12 cellular contexts compared by ENCODE assay signal in the genomic region with DNA sequence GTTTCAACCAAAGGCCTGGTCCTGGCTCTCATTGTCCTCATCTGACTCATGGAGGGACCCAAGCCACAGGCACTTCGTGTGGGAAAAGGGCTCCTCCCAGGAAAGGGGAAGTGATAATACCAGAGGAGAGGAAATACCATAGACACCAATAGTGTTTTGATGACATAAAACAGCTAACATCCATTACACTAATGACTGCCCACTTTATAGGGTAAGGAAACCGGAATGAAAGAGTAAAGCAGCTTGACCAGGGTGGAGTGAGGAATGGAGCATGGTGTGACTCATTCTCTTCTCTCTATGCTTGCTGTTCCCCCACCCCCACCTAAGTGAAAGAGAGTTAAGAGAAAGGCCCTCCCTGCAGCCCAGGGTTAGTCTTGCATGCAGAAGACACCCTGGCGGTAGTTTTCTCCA.
DNase-seq lines count a peak whose midpoint lies in the region; ATAC-seq and TF ChIP-seq lines count a peak whose summit lies in the region.
"Had no signal": no experiment of that assay in that cellular context is flagged by ENCODE, and none has a peak within 500 bp of the region (broad histone marks: within the 10 kb centered on the region; RNA-seq: fewer than 3 reads in every experiment).

No MANE protein-coding gene starts in this region.

- no peak overlapping the region for H3K4me3 Mint-ChIP-seq in activated CD8-positive, alpha-beta T cell treated with anti-CD3 and anti-CD28 coated beads for 36 hours
- H3K4me3 Mint-ChIP-seq in activated CD8-positive, alpha-beta T cell treated with anti-CD3 and anti-CD28 coated beads, Interleukin-2, amount 10 ng/mL, durations not matched to agents 7 days and 5 days: no peak overlapping the region
- no peak overlapping the region for H3K4me3 Mint-ChIP-seq in endodermal cell

- H3F3A ChIP-seq in PC-3 (ENCODE audit: low read length, unreplicated experiment): no peaks in the 10 kb centered on the region
- H3F3A ChIP-seq in smooth muscle cell (ENCODE audit: low read depth): peaks cover 6% of the 10 kb centered on the region

- no peak overlapping the region for H3K4me3 ChIP-seq in PC-3 (ENCODE audit: low read length)
- no peak overlapping the region for H3K4me3 ChIP-seq in fibroblast of mammary gland (ENCODE audit: control insufficient read depth, low read depth, low read length)
- H3K4me3 ChIP-seq in smooth muscle cell: no peak overlapping the region
- no peak overlapping the region for H3K4me3 ChIP-seq in endodermal cell (ENCODE audit: low read length)

- TF ChIP-seq CTCF in activated CD8-positive, alpha-beta T cell treated with anti-CD3 and anti-CD28 coated beads for 36 hours (IDR thresholded peaks at IDR 0.05): no peak
- no peak for TF ChIP-seq CTCF in PC-3 (conservative IDR thresholded peaks at IDR 0.05; ENCODE audit: low read depth, low read length)
- no peak for TF ChIP-seq CTCF in fibroblast of mammary gland (conservative IDR thresholded peaks at IDR 0.05; ENCODE audit: control insufficient read depth, insufficient read depth, low read depth, low read length)
- no peak for TF ChIP-seq CTCF in smooth muscle cell (IDR thresholded peaks at IDR 0.05; ENCODE audit: borderline replicate concordance, insufficient read depth, poor library complexity, severe bottlenecking)
- no peak for TF ChIP-seq CTCF in endodermal cell (conservative IDR thresholded peaks at IDR 0.05)

- ATAC-seq in activated CD8-positive, alpha-beta T cell treated with anti-CD3 and anti-CD28 coated beads for 36 hours: peak; percentile 49
- no peak for ATAC-seq in activated CD8-positive, alpha-beta T cell treated with anti-CD3 and anti-CD28 coated beads, Interleukin-2, amount 10 ng/mL, durations not matched to agents 7 days and 5 days
- ATAC-seq in PC-3: no peak

- H3K27ac Mint-ChIP-seq in activated CD8-positive, alpha-beta T cell treated with anti-CD3 and anti-CD28 coated beads for 36 hours: no peak overlapping the region
- no peak overlapping the region for H3K27ac Mint-ChIP-seq in activated CD8-positive, alpha-beta T cell treated with anti-CD3 and anti-CD28 coated beads, Interleukin-2, amount 10 ng/mL, durations not matched to agents 7 days and 5 days
- no peak overlapping the region for H3K27ac Mint-ChIP-seq in endodermal cell

- peaks cover 2% of the 10 kb centered on the region for H3K9me3 Mint-ChIP-seq in activated CD8-positive, alpha-beta T cell treated with anti-CD3 and anti-CD28 coated beads for 36 hours
- H3K9me3 Mint-ChIP-seq in activated CD8-positive, alpha-beta T cell treated with anti-CD3 and anti-CD28 coated beads, Interleukin-2, amount 10 ng/mL, durations not matched to agents 7 days and 5 days (ENCODE audit: insufficient read depth): peaks cover 3% of the 10 kb centered on the region
- peaks cover 11% of the 10 kb centered on the region for H3K9me3 Mint-ChIP-seq in endodermal cell

- no peaks in the 10 kb centered on the region for H3K4me1 ChIP-seq in PC-3 (ENCODE audit: insufficient read depth, low read length)
- peaks cover 6% of the 10 kb centered on the region for H3K4me1 ChIP-seq in smooth muscle cell (ENCODE audit: low read depth)
- peaks cover 6% of the 10 kb centered on the region for H3K4me1 ChIP-seq in endodermal cell (ENCODE audit: control insufficient read depth, insufficient read depth, low read length)

- no peaks in the 10 kb centered on the region for H3K4me1 Mint-ChIP-seq in activated CD8-positive, alpha-beta T cell treated with anti-CD3 and anti-CD28 coated beads for 36 hours (ENCODE audit: low read depth)
- no peaks in the 10 kb centered on the region for H3K4me1 Mint-ChIP-seq in activated CD8-positive, alpha-beta T cell treated with anti-CD3 and anti-CD28 coated beads, Interleukin-2, amount 10 ng/mL, durations not matched to agents 7 days and 5 days (ENCODE audit: low read depth)
- peaks cover 12% of the 10 kb centered on the region for H3K4me1 Mint-ChIP-seq in endodermal cell

- H3K9me3 ChIP-seq in PC-3 (ENCODE audit: low read length) (no peaks in the 10 kb centered on the region), smooth muscle cell (replicated peaks; ENCODE audit: low read depth) (no peaks in the 10 kb centered on the region), endodermal cell (ENCODE audit: control insufficient read depth, low read length) (no peaks in the 10 kb centered on the region)

- H3K27me3 ChIP-seq in PC-3 (ENCODE audit: low read length) (peaks cover 9% of the 10 kb centered on the region), smooth muscle cell (ENCODE audit: low read depth) (no peaks in the 10 kb centered on the region), endodermal cell (ENCODE audit: control insufficient read depth, insufficient read depth, low read length, poor library complexity, severe bottlenecking) (no peaks in the 10 kb centered on the region)

- DNase-seq in activated CD8-positive, alpha-beta T cell treated with anti-CD3 and anti-CD28 coated beads for 36 hours: no peak
- no peak for DNase-seq in activated CD8-positive, alpha-beta T cell treated with anti-CD3 and anti-CD28 coated beads, Interleukin-2, amount 10 ng/mL, durations not matched to agents 7 days and 5 days
- DNase-seq in PC-3: peak; percentile 35
- peak; percentile 0 for DNase-seq in fibroblast of mammary gland (ENCODE audit: low read depth)
- DNase-seq in smooth muscle cell (lab: John Stamatoyannopoulos, UW; ENCODE audit: unreplicated experiment): no peak
- no peak for DNase-seq in endodermal cell
- DNase-seq in inferior parietal cortex (ENCODE audit: extremely low spot score): no peak
- DNase-seq in mesenteric fat pad (ENCODE audit: low spot score): no peak
- DNase-seq: activated effector memory CD4-positive, alpha-beta T cell treated with Interleukin-2 at 50 U/mL for 16 hours; NCI-H2227 treated with DMSO at 0.1 percent for 48 hours; stimulated activated CD8-positive, alpha-beta memory T cell treated with anti-CD3 and anti-CD28 coated beads, Interleukin-4, amount 100 ng/mL, for 48 hours; T1000 had no signal

- no peaks in the 10 kb centered on the region for H3K36me3 Mint-ChIP-seq in activated CD8-positive, alpha-beta T cell treated with anti-CD3 and anti-CD28 coated beads for 36 hours (ENCODE audit: low read depth)
- H3K36me3 Mint-ChIP-seq in activated CD8-positive, alpha-beta T cell treated with anti-CD3 and anti-CD28 coated beads, Interleukin-2, amount 10 ng/mL, durations not matched to agents 7 days and 5 days (ENCODE audit: low read depth): peaks cover 2% of the 10 kb centered on the region
- H3K36me3 Mint-ChIP-seq in endodermal cell (ENCODE audit: low read depth): no peaks in the 10 kb centered on the region

- H3K79me2 ChIP-seq in PC-3 (ENCODE audit: low read length) (no peaks in the 10 kb centered on the region), smooth muscle cell (ENCODE audit: low read depth) (no peaks in the 10 kb centered on the region)

- no peaks in the 10 kb centered on the region for H3K27me3 Mint-ChIP-seq in activated CD8-positive, alpha-beta T cell treated with anti-CD3 and anti-CD28 coated beads for 36 hours
- H3K27me3 Mint-ChIP-seq in activated CD8-positive, alpha-beta T cell treated with anti-CD3 and anti-CD28 coated beads, Interleukin-2, amount 10 ng/mL, durations not matched to agents 7 days and 5 days (ENCODE audit: low read depth): peaks cover 29% of the 10 kb centered on the region
- no peaks in the 10 kb centered on the region for H3K27me3 Mint-ChIP-seq in endodermal cell (ENCODE audit: insufficient read depth)

- H4K20me1 ChIP-seq in PC-3 (ENCODE audit: low read length) (no peaks in the 10 kb centered on the region), smooth muscle cell (ENCODE audit: low read depth) (no peaks in the 10 kb centered on the region)

- WGBS in smooth muscle cell (ENCODE audit: low lambda C conversion rate): 11% methylated on average over 3 of the region's 3 CpGs
- WGBS in endodermal cell (ENCODE audit: insufficient coverage in 1 of 2, insufficient read length in 1 of 2), 2 experiments: 68 to 83% methylated on average over 1 to 3 of the region's 3 CpGs

- no TSS peak for BruUV-seq in PC-3 (replicated peaks; lab: Mats Ljungman, UMichigan)

- intact Hi-C loops in activated CD8-positive, alpha-beta T cell treated with anti-CD3 and anti-CD28 coated beads for 36 hours (cut with micrococcal nuclease): no loop called here
- intact Hi-C loops in PC-3 (cut with micrococcal nuclease): no loop called here

- POLR2A ChIA-PET in activated CD8-positive, alpha-beta T cell treated with anti-CD3 and anti-CD28 coated beads for 36 hours (lab: Charles Lee): no interaction called here
- POLR2A ChIA-PET in activated CD8-positive, alpha-beta T cell treated with anti-CD3 and anti-CD28 coated beads, Interleukin-2, amount 10 ng/mL, durations not matched to agents 7 days and 5 days (lab: Charles Lee): no interaction called here
- POLR2A ChIA-PET in PC-3 (lab: Charles Lee; ENCODE audit: unreplicated experiment): no interaction called here

- H3K36me3 ChIP-seq in PC-3 (ENCODE audit: low read depth, low read length) (no peaks in the 10 kb centered on the region), smooth muscle cell (ENCODE audit: low read depth) (no peaks in the 10 kb centered on the region), endodermal cell (ENCODE audit: control insufficient read depth, insufficient read depth, low read length) (no peaks in the 10 kb centered on the region)

- H3K4me2 ChIP-seq in PC-3 (ENCODE audit: low read length) (no peak overlapping the region), smooth muscle cell (peak overlapping the region; percentile 77)

- H3K27ac ChIP-seq in PC-3 (ENCODE audit: low read length) (no peak overlapping the region), smooth muscle cell (ENCODE audit: low read depth) (peak overlapping the region; percentile 79), endodermal cell (ENCODE audit: low read depth, low read length) (no peak overlapping the region)

- CTCF ChIA-PET in activated CD8-positive, alpha-beta T cell treated with anti-CD3 and anti-CD28 coated beads for 36 hours (lab: Charles Lee): interaction anchor here (1.3 kb wide), 1 partner anchor 56 kb away, joined by 5 read pairs; no protein-coding TSS in a partner anchor
- CTCF ChIA-PET in activated CD8-positive, alpha-beta T cell treated with anti-CD3 and anti-CD28 coated beads, Interleukin-2, amount 10 ng/mL, durations not matched to agents 7 days and 5 days (lab: Charles Lee): no interaction called here
- CTCF ChIA-PET in PC-3 (lab: Charles Lee): no interaction called here

- H3K9me2 ChIP-seq in PC-3 (replicated peaks; ENCODE audit: low read length): no peaks in the 10 kb centered on the region

- no peak overlapping the region for H2AFZ ChIP-seq in PC-3 (ENCODE audit: low read length)
- no peak overlapping the region for H2AFZ ChIP-seq in smooth muscle cell (ENCODE audit: low read depth)

- H3K9ac ChIP-seq in PC-3 (ENCODE audit: low read length) (no peak overlapping the region), smooth muscle cell (ENCODE audit: low read depth) (no peak overlapping the region), endodermal cell (ENCODE audit: extremely low read depth, low read length, poor library complexity, severe bottlenecking) (no peak overlapping the region)

Comparison
In these comparisons a context has a peak if more than half of its experiments do, and no peak if none do; other contexts are left out.
1. DNase-seq: peak in PC-3 (single experiment) and fibroblast of mammary gland (single experiment); none in activated CD8-positive, alpha-beta T cell treated with anti-CD3 and anti-CD28 coated beads for 36 hours (single experiment), activated CD8-positive, alpha-beta T cell treated with anti-CD3 and anti-CD28 coated beads, Interleukin-2, amount 10 ng/mL, durations not matched to agents 7 days and 5 days (single experiment), smooth muscle cell (single experiment), endodermal cell (single experiment), inferior parietal cortex (single experiment) and mesenteric fat pad (single experiment).